ENCODE assay signal across 8 cellular contexts in the genomic region with DNA sequence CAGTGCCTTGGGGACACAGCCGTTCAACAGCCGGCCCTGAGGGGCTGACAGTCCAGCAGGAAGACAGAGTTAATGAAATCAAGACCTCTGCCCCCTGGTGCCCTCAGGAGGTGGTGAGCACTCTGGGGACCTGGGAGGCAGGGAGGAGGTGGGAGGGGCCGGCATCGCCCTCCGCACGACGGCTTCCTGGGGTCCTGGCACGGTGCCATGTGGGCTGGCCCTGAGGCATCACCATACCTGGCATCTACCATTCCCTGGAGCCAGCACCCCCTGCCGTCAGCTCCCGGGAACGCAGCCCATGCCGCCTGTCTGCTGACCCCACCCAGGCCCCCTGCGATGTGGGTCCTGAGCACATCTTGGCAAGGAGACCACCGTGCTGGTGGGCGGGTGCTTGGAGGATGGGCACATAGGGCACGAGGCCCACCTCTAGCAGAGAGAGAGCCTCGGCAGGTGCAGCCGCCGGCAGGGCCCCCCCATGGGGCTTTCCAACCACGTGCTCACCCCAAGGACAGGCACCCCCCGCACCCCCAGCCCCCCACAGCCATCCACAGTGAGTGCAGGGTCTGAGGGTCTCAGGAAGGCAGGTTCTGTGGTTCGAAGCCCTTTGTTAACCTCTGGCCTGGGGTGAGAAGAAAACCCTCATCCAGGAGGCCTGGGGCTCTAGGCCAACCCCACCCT. TPM values are rescaled to one million over a fixed set of nuclear protein-coding genes. Genes with fewer than 3 reads are reported as not detected.
DNase-seq lines count a peak whose midpoint lies in the region; ATAC-seq and TF ChIP-seq lines count a peak whose summit lies in the region.

No MANE protein-coding gene starts in this region.

- peaks cover 19% of the 10 kb centered on the region for H3K4me1 ChIP-seq in A673 (ENCODE audit: insufficient read depth, low read length, poor library complexity, severe bottlenecking)

- peak; percentile 42 to 48 for ATAC-seq in activated naive CD4-positive, alpha-beta T cell treated with anti-CD3 and anti-CD28 coated beads, Interleukin-2, amount 50 U/mL, for 72 hours
- ATAC-seq in left lobe of liver (peak; percentile 73), HG02642 (IDR thresholded peaks at IDR 0.05; ENCODE audit: poor library complexity, unreplicated experiment) (no peak)

- H3K27ac ChIP-seq in A673 (ENCODE audit: low read depth, low read length, poor library complexity, severe bottlenecking), result no peak overlapping the region

- H3K9me3 ChIP-seq in A673 (ENCODE audit: low read depth, low read length, poor library complexity, severe bottlenecking), result no peaks in the 10 kb centered on the region

- peak overlapping the region; percentile 27 to 55 for H3K27ac Mint-ChIP-seq in activated naive CD4-positive, alpha-beta T cell treated with anti-CD3 and anti-CD28 coated beads, Interleukin-2, amount 50 U/mL, for 72 hours

- no peaks in the 10 kb centered on the region for H3K27me3 ChIP-seq in A673 (replicated peaks; ENCODE audit: insufficient read depth, low read depth, low read length, poor library complexity)

- peak; percentile 79 for TF ChIP-seq CTCF in A673 (conservative IDR thresholded peaks at IDR 0.05; ENCODE audit: low read depth, low read length)

- DNase-seq in A673 (ENCODE audit: low spot score) (peak; percentile 76), HK-2 (ENCODE audit: unreplicated experiment) (peak; percentile 45), SHP77 treated with DMSO at 0.1 percent for 48 hours (lab: John Stamatoyannopoulos, UW) (peak; percentile 79), left lobe of liver (ENCODE audit: low spot score) (peak; percentile 89), NCI-H1930 (lab: John Stamatoyannopoulos, UW) (no peak)
- DNase-seq in activated naive CD4-positive, alpha-beta T cell treated with anti-CD3 and anti-CD28 coated beads, Interleukin-2, amount 50 U/mL, for 72 hours (ENCODE audit: low spot score in 2 of 2), result peak in 1 of 2 donors; percentile 56
- peak; percentile 28 to 54 for DNase-seq in stimulated activated CD8-positive, alpha-beta memory T cell treated with anti-CD3 and anti-CD28 coated beads, Interleukin-2, amount 100 ng/mL, for 48 hours (ENCODE audit: low read depth in 2 of 2)

- intact Hi-C loops in A673 (cut with micrococcal nuclease; ENCODE audit: unreplicated experiment), result no loop called here

- POLR2A ChIA-PET in A673 (lab: Charles Lee; ENCODE audit: low non-redundant PET), result no interaction called here

- H3K36me3 ChIP-seq in A673 (ENCODE audit: insufficient read depth, low read length, poor library complexity, severe bottlenecking), result no peaks in the 10 kb centered on the region

- no peak overlapping the region for H3K4me3 ChIP-seq in A673 (ENCODE audit: low read depth, low read length, poor library complexity, severe bottlenecking)

- BruUV-seq in A673 (replicated peaks; lab: Mats Ljungman, UMichigan), result no TSS peak

- H3K36me3 Mint-ChIP-seq in activated naive CD4-positive, alpha-beta T cell treated with anti-CD3 and anti-CD28 coated beads, Interleukin-2, amount 50 U/mL, for 72 hours, result no peaks in the 10 kb centered on the region

- CTCF ChIA-PET in A673 (lab: Charles Lee), result no interaction called here

- H3K9me3 Mint-ChIP-seq in activated naive CD4-positive, alpha-beta T cell treated with anti-CD3 and anti-CD28 coated beads, Interleukin-2, amount 50 U/mL, for 72 hours, result no peaks in the 10 kb centered on the region

RNA-seq across cellular contexts. Expression of gene ZFPM1, which starts 52.5 kb away (rescaled TPM):
- 5.6 and 6.7 TPM in 2 replicates for total RNA-seq in A673 (2021)
- 10 to 100 TPM; 15.5 to 25.1 TPM for total RNA-seq in activated naive CD4-positive, alpha-beta T cell treated with anti-CD3 and anti-CD28 coated beads, Interleukin-2, amount 50 U/mL, for 72 hours
- 14.6 TPM for total RNA-seq in left lobe of liver

Comparison
In these comparisons a context has a peak if more than half of its experiments do, and no peak if none do; other contexts are left out.
1. DNase-seq: peak in A673 (single experiment), HK-2 (single experiment), SHP77 treated with DMSO at 0.1 percent for 48 hours (single experiment), left lobe of liver (single experiment) and stimulated activated CD8-positive, alpha-beta memory T cell treated with anti-CD3 and anti-CD28 coated beads, Interleukin-2, amount 100 ng/mL, for 48 hours (2 of 2); none in NCI-H1930 (0 of 2).